Comparison of ENCODE assay signal across 1 cellular context in the genomic region with DNA sequence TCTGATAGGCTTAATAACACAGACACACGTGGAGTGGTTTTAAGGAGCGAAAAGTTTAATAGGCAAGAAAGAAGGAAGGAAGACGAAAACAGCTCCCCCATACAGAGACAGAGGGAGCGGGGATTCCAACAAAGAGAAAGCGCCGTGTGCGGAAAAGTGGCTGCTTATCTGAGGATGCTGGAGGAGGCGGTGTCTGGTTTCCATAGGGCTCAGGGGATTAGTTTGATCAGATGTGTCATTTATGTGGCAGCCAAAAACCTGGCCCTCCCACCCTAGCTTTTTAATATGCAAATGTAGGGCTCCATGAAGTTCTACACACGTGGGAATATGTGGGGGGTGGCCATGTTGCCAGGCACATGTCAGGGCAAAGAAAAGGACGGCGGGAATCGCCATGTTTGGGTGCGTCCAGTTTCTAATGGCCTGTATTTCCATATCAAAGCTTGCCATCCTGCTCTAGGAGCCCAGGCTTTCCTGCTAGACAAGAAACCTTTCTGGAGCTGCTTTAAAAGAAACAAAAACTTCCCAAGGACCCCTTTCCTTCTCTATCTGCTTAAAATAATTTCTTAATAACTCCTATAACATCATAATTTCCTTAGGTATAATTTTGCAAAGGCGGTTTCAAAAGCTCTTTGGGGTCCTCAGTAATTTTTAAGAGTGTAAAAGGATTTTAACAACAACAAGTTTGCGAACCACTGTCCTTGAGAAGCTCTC.
TF ChIP-seq lines count a peak whose summit lies in the region.

No MANE protein-coding gene starts in this region.

TF ChIP-seq in HCT116, 20 proteins besides CTCF, POLR2A, EP300 and RAD21 (continued from another document):
- TF ChIP-seq ZBTB33 (IDR thresholded peaks at IDR 0.05; ENCODE audit: extremely low read depth, insufficient replicate concordance, low read length) (no peak), SIN3A (IDR thresholded peaks at IDR 0.05; ENCODE audit: low read depth) (no peak)
